Comparison of ENCODE assay signal across 13 cellular contexts in genomic region chr5:78803386-78803785, GRCh38.
DNase-seq lines count a peak whose midpoint lies in the region; ATAC-seq, FAIRE-seq and TF ChIP-seq lines count a peak whose summit lies in the region.
"Had no signal": no experiment of that assay in that cellular context is flagged by ENCODE, and none has a peak within 500 bp of the region (broad histone marks: within the 10 kb centered on the region; RNA-seq: fewer than 3 reads in every experiment).

No MANE protein-coding gene starts in this region.

- H3K9me3 ChIP-seq in body of pancreas (no peaks in the 10 kb centered on the region), ovary (no peaks in the 10 kb centered on the region), uterus (no peaks in the 10 kb centered on the region), prostate gland (no peaks in the 10 kb centered on the region)
- H3K9me3 ChIP-seq: stomach had no signal

- TF ChIP-seq CTCF in body of pancreas (IDR thresholded peaks at IDR 0.05) (no peak), ovary (IDR thresholded peaks at IDR 0.05) (no peak), uterus (IDR thresholded peaks at IDR 0.05) (no peak), prostate gland (IDR thresholded peaks at IDR 0.05) (no peak), D721Med (IDR thresholded peaks at IDR 0.05; ENCODE audit: insufficient read depth, missing control alignments) (no peak)

- H3K27me3 ChIP-seq in body of pancreas (no peaks in the 10 kb centered on the region), ovary (no peaks in the 10 kb centered on the region), uterus (no peaks in the 10 kb centered on the region), prostate gland (replicated peaks; ENCODE audit: insufficient read depth) (no peaks in the 10 kb centered on the region)
- H3K27me3 ChIP-seq: stomach had no signal

- no peak overlapping the region for H3K4me3 ChIP-seq in body of pancreas
- H3K4me3 ChIP-seq in ovary: no peak overlapping the region
- H3K4me3 ChIP-seq in uterus: no peak overlapping the region
- H3K4me3 ChIP-seq in prostate gland: no peak overlapping the region
- H3K4me3 ChIP-seq: stomach had no signal

- no peaks in the 10 kb centered on the region for H3K4me1 ChIP-seq in body of pancreas
- H3K4me1 ChIP-seq in ovary (ENCODE audit: insufficient read depth): peaks cover 18% of the 10 kb centered on the region
- H3K4me1 ChIP-seq in uterus: peaks cover 0 to 6% of the 10 kb centered on the region in 2 donors
- H3K4me1 ChIP-seq in prostate gland (replicated peaks): no peaks in the 10 kb centered on the region

- FAIRE-seq in D721Med (lab: Jason Lieb, UNC): no peak

- no peaks in the 10 kb centered on the region for H3K36me3 ChIP-seq in body of pancreas (replicated peaks in 1 of 2; ENCODE audit: insufficient read depth in 1 of 2, low read depth in 2 of 2)
- no peaks in the 10 kb centered on the region for H3K36me3 ChIP-seq in ovary
- no peaks in the 10 kb centered on the region for H3K36me3 ChIP-seq in uterus
- H3K36me3 ChIP-seq in prostate gland: no peaks in the 10 kb centered on the region
- H3K36me3 ChIP-seq: stomach had no signal

- TF ChIP-seq EP300 in ovary (IDR thresholded peaks at IDR 0.05): no peak

- 78 to 80% methylated on average over 6 of the region's 6 CpGs for WGBS in body of pancreas, 2 donors
- WGBS in ovary, 3 donors: 25 to 38% (median 29%) methylated on average over 6 of the region's 6 CpGs
- WGBS in prostate gland: 62% methylated on average over 6 of the region's 6 CpGs

- peak; percentile 15 to 43 (median 41) for DNase-seq in body of pancreas
- peak; percentile 88 for DNase-seq in Right ventricle myocardium superior
- peak; percentile 64 to 84 (median 76) for DNase-seq in ovary
- peak; percentile 87 for DNase-seq in uterus
- DNase-seq in prostate gland (ENCODE audit: low spot score): no peak
- DNase-seq in D721Med (ENCODE audit: insufficient read length, low spot score): no peak
- DNase-seq in superior temporal gyrus (ENCODE audit: extremely low spot score): no peak
- DNase-seq: activated CD4-positive, alpha-beta T cell treated with anti-CD3 and anti-CD28 coated beads for 1 hour; activated T-cell treated with anti-CD3 and anti-CD28 coated beads, Interleukin-2, amount 50 U/mL, for 1 hour; effector memory CD4-positive, alpha-beta T cell; NCI-H2171 treated with DMSO at 0.1 percent for 48 hours; stomach had no signal

- ATAC-seq in body of pancreas: peak; percentile 56
- ATAC-seq in Right ventricle myocardium superior (ENCODE audit: poor library complexity): peak; percentile 91
- no peak for ATAC-seq in HG03108 (IDR thresholded peaks at IDR 0.05; ENCODE audit: unreplicated experiment)

- H3K27ac ChIP-seq in body of pancreas (no peak overlapping the region), ovary (peak overlapping the region in 1 of 2 donors; percentile 46), uterus (peak overlapping the region; percentile 57 to 70), prostate gland (no peak overlapping the region)

- intact Hi-C loops in body of pancreas (cut with DNase I) (no loop called here), Right ventricle myocardium superior (cut with DNase I) (no loop called here), ovary (cut with DNase I) (no loop called here), uterus (cut with DNase I; ENCODE audit: low total_unique reads) (no loop called here), prostate gland (cut with DNase I) (loop anchor here (10.0 kb wide), 1 partner anchor 91 kb away; no protein-coding TSS in a partner anchor)

- TF ChIP-seq POLR2A in body of pancreas (IDR thresholded peaks at IDR 0.05) (no peak), ovary (IDR thresholded peaks at IDR 0.05) (no peak), uterus (IDR thresholded peaks at IDR 0.05) (no peak), prostate gland (IDR thresholded peaks at IDR 0.05) (no peak)

Comparison
In these comparisons a context has a peak if more than half of its experiments do, and no peak if none do; other contexts are left out.
1. DNase-seq: peak in body of pancreas (4 of 4), Right ventricle myocardium superior (single experiment), ovary (5 of 5) and uterus (2 of 2); none in prostate gland (single experiment), D721Med (single experiment) and superior temporal gyrus (single experiment).
2. H3K27ac ChIP-seq: peak in uterus (2 of 2); none in body of pancreas (0 of 4) and prostate gland (0 of 2).